In genomic region chr1:232308616-232309015, GRCh38 we compare ENCODE assay signal across 28 cellular contexts.
"Had no signal": no experiment of that assay in that cellular context is flagged by ENCODE, and none has a peak within 500 bp of the region (broad histone marks: within the 10 kb centered on the region; RNA-seq: fewer than 3 reads in every experiment).

No MANE protein-coding gene starts in this region.

- H3K27ac ChIP-seq: RWPE1, SJCRH30, WERI-Rb-1 had no signal

- H3K27me3 ChIP-seq: MG63, SJCRH30 had no signal

- H3K36me3 ChIP-seq: MG63, SJCRH30, WERI-Rb-1 had no signal

- H3K4me3 ChIP-seq: MG63, SJCRH30 had no signal

- DNase-seq: activated CD4-positive, alpha-beta T cell treated with anti-CD3 and anti-CD28 coated beads for 4 hours; activated CD4-positive, alpha-beta T cell treated with anti-CD3 and anti-CD28 coated beads, Interleukin-2, amount 50 U/mL, for 4 hours; activated CD8-positive, alpha-beta memory T cell treated with anti-CD3 and anti-CD28 coated beads, Interleukin-2, amount 50 U/mL, for 48 hours; activated CD8-positive, alpha-beta T cell treated with anti-CD3 and anti-CD28 coated beads, Interleukin-2, amount 10 ng/mL, durations not matched to agents 7 days and 5 days; activated effector memory CD4-positive, alpha-beta T cell treated with Interleukin-2 at 50 U/mL for 16 hours; activated naive CD4-positive, alpha-beta T cell treated with Interleukin-2 at 50 U/mL for 16 hours; activated T-cell treated with anti-CD3 and anti-CD28 coated beads, Interleukin-2, amount 50 U/mL, for 1 hour; MG63; MV-4-11; NCI-H1092 treated with DMSO at 0.1 percent for 48 hours; NCI-H1417 treated with DMSO at 0.1 percent for 48 hours; NCI-H1694; NCI-H2029; NCI-H2107; NCI-H2171 treated with DMSO at 0.1 percent for 48 hours; NCI-H226; NCI-H510A; NCI-H526 treated with DMSO at 0.1 percent for 48 hours; NK-92 treated with Interleukin-12 subunit alpha and Interleukin-12 subunit beta, amount 100 ng/mL, for 24 hours; OCI-M1; Right ventricle myocardium superior; SJCRH30; SK-N-SH; T-helper 1 cell; WERI-Rb-1 had no signal

- H3K9me3 ChIP-seq: SJCRH30, SK-N-SH had no signal

- H3K4me1 ChIP-seq: SJCRH30 had no signal

- ATAC-seq: activated CD8-positive, alpha-beta T cell treated with anti-CD3 and anti-CD28 coated beads, Interleukin-2, amount 10 ng/mL, durations not matched to agents 7 days and 5 days; activated naive CD4-positive, alpha-beta T cell treated with anti-CD3 and anti-CD28 coated beads, Interleukin-2, amount 50 U/mL, for 72 hours; Panc1 had no signal
